Comparison of ENCODE assay signal across 8 cellular contexts in genomic region chr9:41075671-41076070, GRCh38. TPM values are rescaled to one million over a fixed set of nuclear protein-coding genes. Genes with fewer than 3 reads are reported as not detected.
"Had no signal": no experiment of that assay in that cellular context is flagged by ENCODE, and none has a peak within 500 bp of the region (broad histone marks: within the 10 kb centered on the region; RNA-seq: fewer than 3 reads in every experiment).

No MANE protein-coding gene starts in this region.

RNA-seq across cellular contexts. Expression of gene FOXD4L6, which starts 52.8 kb away (rescaled TPM):
- total RNA-seq: epithelial cell of proximal tubule, foreskin keratinocyte, kidney epithelial cell, left ventricle myocardium inferior, right lobe of liver, SK-MEL-5, temporal lobe, upper lobe of left lung had no signal
